In the genomic region with DNA sequence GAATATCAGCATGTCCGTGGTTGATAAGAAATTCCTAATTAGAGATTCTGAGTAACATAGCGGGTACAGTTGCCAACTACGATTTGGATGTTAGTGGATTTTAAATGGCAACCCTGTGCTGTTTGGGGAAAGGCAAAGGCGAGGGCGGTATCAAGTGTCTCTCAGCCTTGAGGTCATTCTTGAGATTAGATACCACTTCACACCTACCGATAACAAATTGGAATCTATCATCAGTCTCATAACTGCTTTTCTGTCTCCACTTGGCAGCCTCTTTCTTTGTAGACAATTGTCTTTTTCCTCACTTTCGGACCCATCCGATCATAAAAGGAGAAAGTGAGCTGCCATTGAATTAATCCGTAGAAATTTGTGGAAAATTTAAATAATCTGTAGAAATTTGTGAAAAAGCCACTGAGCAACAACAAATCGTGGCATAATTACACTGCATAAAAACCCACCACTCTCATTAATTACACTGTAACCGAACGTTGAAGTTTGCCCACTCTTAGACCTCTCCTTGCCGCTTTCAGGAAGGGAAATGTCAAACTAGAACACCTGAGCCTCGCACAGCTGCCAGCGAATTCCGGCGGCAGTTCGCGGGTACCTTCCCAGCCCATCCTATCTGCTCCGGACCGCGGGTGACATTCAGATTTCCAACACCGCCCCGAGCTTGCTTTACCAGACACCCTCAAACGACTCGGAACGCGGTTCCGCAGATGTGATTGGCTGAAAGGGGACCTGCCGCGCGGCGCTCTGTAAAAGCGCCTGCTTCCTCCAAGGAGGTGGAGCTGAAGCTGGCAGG, we compare ENCODE assay signal across 8 cellular contexts. TPM values are rescaled to one million over a fixed set of nuclear protein-coding genes. Genes with fewer than 3 reads are reported as not detected.
A peak's percentile ranks its signal among the peaks of the same experiment; 100 is the strongest.
DNase-seq lines count a peak whose midpoint lies in the region; TF ChIP-seq lines count a peak whose summit lies in the region.

No MANE protein-coding gene starts in this region.

- H3K27me3 ChIP-seq in ectodermal cell (ENCODE audit: control insufficient read depth, insufficient read depth, low read length, poor library complexity, severe bottlenecking) = no peaks in the 10 kb centered on the region

- H3K4me1 Mint-ChIP-seq in HFFc6 (ENCODE audit: low read depth) = peaks cover 31% of the 10 kb centered on the region
- peaks cover 37% of the 10 kb centered on the region for H3K4me1 Mint-ChIP-seq in activated CD4-positive, alpha-beta T cell treated with anti-CD3 and anti-CD28 coated beads, Interleukin-2, amount 10 ng/mL, durations not matched to agents 24 days and 14 days

- H3K9me3 Mint-ChIP-seq in HFFc6 = peaks cover 33% of the 10 kb centered on the region
- no peaks in the 10 kb centered on the region for H3K9me3 Mint-ChIP-seq in activated CD4-positive, alpha-beta T cell treated with anti-CD3 and anti-CD28 coated beads, Interleukin-2, amount 10 ng/mL, durations not matched to agents 24 days and 14 days

- DNase-seq in DMS53 treated with DMSO at 0.1 percent for 48 hours (lab: John Stamatoyannopoulos, UW; ENCODE audit: unreplicated experiment) (peak; percentile 89), HFFc6 (no peak), NCI-H2107 treated with DMSO at 0.1 percent for 48 hours (lab: John Stamatoyannopoulos, UW; ENCODE audit: unreplicated experiment) (peak; percentile 45), lung microvascular endothelial cell (ENCODE audit: low read depth in 2 of 2) (peak; percentile 74 to 91), SKM-1 (lab: John Stamatoyannopoulos, UW; ENCODE audit: unreplicated experiment) (no peak)
- no peak for DNase-seq in activated CD4-positive, alpha-beta T cell treated with anti-CD3 and anti-CD28 coated beads, Interleukin-2, amount 10 ng/mL, durations not matched to agents 24 days and 14 days
- peak in 2 of 3 experiments; percentile 11 to 58 for DNase-seq in stimulated activated CD4-positive, alpha-beta T cell treated with anti-CD3 and anti-CD28 coated beads, TNF-alpha, amount 100 ng/mL, for 24 hours (ENCODE audit: low read depth in 3 of 3)

- TF ChIP-seq CTCF in HFFc6 (IDR thresholded peaks at IDR 0.05) = no peak

- no peaks in the 10 kb centered on the region for H3K9me3 ChIP-seq in ectodermal cell (ENCODE audit: control insufficient read depth, low read length)

- H3K27me3 Mint-ChIP-seq in HFFc6 (ENCODE audit: insufficient read depth) = peaks cover 41% of the 10 kb centered on the region
- H3K27me3 Mint-ChIP-seq in activated CD4-positive, alpha-beta T cell treated with anti-CD3 and anti-CD28 coated beads, Interleukin-2, amount 10 ng/mL, durations not matched to agents 24 days and 14 days = peaks cover 75% of the 10 kb centered on the region

- peak overlapping the region; percentile 99 for H3K27ac Mint-ChIP-seq in HFFc6
- H3K27ac Mint-ChIP-seq in activated CD4-positive, alpha-beta T cell treated with anti-CD3 and anti-CD28 coated beads, Interleukin-2, amount 10 ng/mL, durations not matched to agents 24 days and 14 days = no peak overlapping the region

- H3K36me3 Mint-ChIP-seq in HFFc6 (ENCODE audit: low read depth) = peaks cover 70% of the 10 kb centered on the region
- H3K36me3 Mint-ChIP-seq in activated CD4-positive, alpha-beta T cell treated with anti-CD3 and anti-CD28 coated beads, Interleukin-2, amount 10 ng/mL, durations not matched to agents 24 days and 14 days (ENCODE audit: low read depth) = no peaks in the 10 kb centered on the region

- WGBS in ectodermal cell, 2 experiments = 19 to 20% methylated on average over 34 of the region's 34 CpGs

- H3K36me3 ChIP-seq in ectodermal cell (ENCODE audit: control insufficient read depth, insufficient read depth, low read length) = no peaks in the 10 kb centered on the region

- intact Hi-C loops in activated CD4-positive, alpha-beta T cell treated with anti-CD3 and anti-CD28 coated beads, Interleukin-2, amount 10 ng/mL, durations not matched to agents 24 days and 14 days (cut with micrococcal nuclease) = loop anchor here (1.0 to 10.0 kb wide), 3 partner anchors 155 to 538 kb away; no protein-coding TSS in a partner anchor

- peak overlapping the region; percentile 80 for H3K4me3 ChIP-seq in ectodermal cell (ENCODE audit: insufficient read depth, low read depth, low read length)

- H3K4me3 Mint-ChIP-seq in HFFc6 = peak overlapping the region; percentile 100
- H3K4me3 Mint-ChIP-seq in activated CD4-positive, alpha-beta T cell treated with anti-CD3 and anti-CD28 coated beads, Interleukin-2, amount 10 ng/mL, durations not matched to agents 24 days and 14 days = peak overlapping the region; percentile 90

- peak overlapping the region; percentile 95 for H3K27ac ChIP-seq in ectodermal cell (ENCODE audit: insufficient read depth, low read depth, low read length, poor library complexity, severe bottlenecking)

- H3K4me1 ChIP-seq in ectodermal cell (ENCODE audit: control insufficient read depth, insufficient read depth, low read length) = no peaks in the 10 kb centered on the region

RNA-seq across cellular contexts. Expression of gene RGMB, which starts 0.8 kb away (rescaled TPM):
- 100 to 1,000 TPM; 219 to 288 (median 235) TPM for total RNA-seq in HFFc6 (2021; fragmentation: NEBNext Ultra II Directional; extraction: Animal tissue kit (Norgen Biotek cat#: 25700))
- total RNA-seq in activated CD4-positive, alpha-beta T cell treated with anti-CD3 and anti-CD28 coated beads, Interleukin-2, amount 10 ng/mL, durations not matched to agents 24 days and 14 days = 0.35 and 0.90 TPM in 2 replicates
- 65.2 TPM for polyA plus RNA-seq in ectodermal cell (2013, experiment 1 of 4)
- 64.0 TPM for polyA plus RNA-seq in ectodermal cell (2013, experiment 2 of 4)
- polyA plus RNA-seq in ectodermal cell (2013, experiment 3 of 4) = 61.3 TPM
- polyA plus RNA-seq in ectodermal cell (2013, experiment 4 of 4) = 67.4 TPM
- total RNA-seq in lung microvascular endothelial cell = 6.3 and 7.0 TPM in 2 replicates

Comparison
In these comparisons a context has a peak if more than half of its experiments do, and no peak if none do; other contexts are left out.
1. DNase-seq: peak in DMS53 treated with DMSO at 0.1 percent for 48 hours (single experiment), NCI-H2107 treated with DMSO at 0.1 percent for 48 hours (single experiment), lung microvascular endothelial cell (2 of 2) and stimulated activated CD4-positive, alpha-beta T cell treated with anti-CD3 and anti-CD28 coated beads, TNF-alpha, amount 100 ng/mL, for 24 hours (2 of 3); none in HFFc6 (single experiment), activated CD4-positive, alpha-beta T cell treated with anti-CD3 and anti-CD28 coated beads, Interleukin-2, amount 10 ng/mL, durations not matched to agents 24 days and 14 days (single experiment) and SKM-1 (single experiment).
2. RNA of gene RGMB, which starts 0.8 kb away (total RNA-seq): 219 to 288 TPM in HFFc6; 6.3 to 7.0 TPM in lung microvascular endothelial cell and 0.35 to 0.90 TPM in activated CD4-positive, alpha-beta T cell treated with anti-CD3 and anti-CD28 coated beads, Interleukin-2, amount 10 ng/mL, durations not matched to agents 24 days and 14 days; every median in the first group is over 10 times any median in the second.